Comparison of ENCODE assay signal across 17 cellular contexts in the genomic region with DNA sequence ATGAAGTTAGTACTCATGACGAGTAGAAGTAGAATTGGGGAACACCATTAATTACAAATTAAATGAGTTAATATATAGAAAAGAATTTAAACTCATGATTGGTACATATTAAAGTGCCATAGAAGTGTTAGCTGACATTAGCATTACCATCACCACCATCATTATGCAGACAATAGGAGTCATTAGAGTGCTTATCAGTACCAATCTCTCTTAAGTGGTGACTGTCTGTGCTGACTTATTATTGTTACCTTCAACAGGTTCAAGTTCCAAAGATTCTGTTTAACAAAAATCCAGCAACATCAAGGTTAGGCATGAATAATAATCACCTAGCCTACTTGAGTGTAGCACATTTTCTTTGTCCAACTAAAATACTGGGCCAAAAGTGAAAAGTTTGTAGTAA.
"Had no signal": no experiment of that assay in that cellular context is flagged by ENCODE, and none has a peak within 500 bp of the region (broad histone marks: within the 10 kb centered on the region; RNA-seq: fewer than 3 reads in every experiment).

No MANE protein-coding gene starts in this region.

- DNase-seq: natural killer cell; occipital lobe; ovary; posterior cingulate gyrus; psoas muscle; right cardiac atrium; spleen; stimulated activated CD4-positive, alpha-beta T cell treated with anti-CD3 and anti-CD28 coated beads, Interleukin-12 subunit alpha, Interleukin-12 subunit beta, amount 100 ng/mL, for 4 hours; stimulated activated CD4-positive, alpha-beta T cell treated with anti-CD3 and anti-CD28 coated beads, Interleukin-1b, Interleukin-23, amount 100 ng/mL, for 48 hours; stimulated activated CD4-positive, alpha-beta T cell treated with anti-CD3 and anti-CD28 coated beads, Interleukin-4, amount 100 ng/mL, for 1 hour; stimulated activated CD4-positive, alpha-beta T cell treated with anti-CD3 and anti-CD28 coated beads, Interleukin-4, amount 100 ng/mL, for 4 hours; stimulated activated naive B cell treated with anti-CD40 and anti-IgM and Interleukin-4, amounts not matched to agents 10 μg/mL and 1 μg/mL and 100 μg/mL, for 72 hours; stimulated activated naive CD4-positive, alpha-beta T cell treated with Interleukin-2 at 50 U/mL for 16 hours; stomach; thyroid gland; upper lobe of left lung had no signal

- FAIRE-seq: urothelium cell line had no signal
